ENCODE assay signal across 13 cellular contexts in the genomic region with DNA sequence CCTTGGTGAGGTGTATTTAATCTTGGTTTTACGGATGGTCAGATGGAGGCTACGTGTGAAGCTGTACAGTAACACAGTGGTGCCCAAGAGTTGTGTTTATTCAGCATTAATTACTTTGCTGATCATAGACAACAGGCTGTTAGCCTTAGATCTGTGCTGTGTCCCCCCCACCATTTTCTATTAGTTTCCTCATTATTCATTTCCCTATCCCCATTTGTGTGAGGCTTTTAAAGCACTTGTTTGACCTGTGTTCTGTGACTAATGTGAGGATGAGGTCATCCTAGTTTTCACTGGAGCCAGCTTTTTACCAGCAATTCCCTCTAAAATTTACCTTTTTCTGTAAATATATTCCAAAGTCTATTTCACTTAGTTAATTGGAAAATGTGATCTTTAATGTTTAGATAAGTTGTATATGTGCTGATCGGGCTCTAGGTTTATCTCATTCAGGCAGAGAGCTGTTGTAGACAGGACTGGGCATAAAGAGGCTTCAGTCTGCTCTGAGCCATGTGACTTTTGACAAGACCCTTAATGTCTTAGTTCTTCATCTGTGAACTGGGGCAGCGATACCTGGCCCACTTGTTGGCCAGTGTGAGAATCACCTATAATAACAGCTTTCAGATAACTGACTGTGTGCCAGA. TPM values are rescaled to one million over a fixed set of nuclear protein-coding genes. Genes with fewer than 3 reads are reported as not detected.
DNase-seq lines count a peak whose midpoint lies in the region; ATAC-seq, FAIRE-seq and TF ChIP-seq lines count a peak whose summit lies in the region.
"Had no signal": no experiment of that assay in that cellular context is flagged by ENCODE, and none has a peak within 500 bp of the region (broad histone marks: within the 10 kb centered on the region; RNA-seq: fewer than 3 reads in every experiment).

No MANE protein-coding gene starts in this region.

- peaks cover 48% of the 10 kb centered on the region for H3K36me3 ChIP-seq in CD4-positive, CD25-positive, alpha-beta regulatory T cell (ENCODE audit: control insufficient read depth, insufficient read depth, low read length)
- peaks cover 80% of the 10 kb centered on the region for H3K36me3 ChIP-seq in K562 (ENCODE audit: control insufficient read depth, insufficient read depth, low read length)
- H3K36me3 ChIP-seq in breast epithelium = no peaks in the 10 kb centered on the region

- peak; percentile 35 for FAIRE-seq in K562 (lab: Jason Lieb, UNC)

- H3K79me2 ChIP-seq in K562 (ENCODE audit: control insufficient read depth, insufficient read depth, low read length) = peaks cover 87% of the 10 kb centered on the region

- H3K4me1 Mint-ChIP-seq in CD4-positive, CD25-positive, alpha-beta regulatory T cell = peaks cover 11 to 74% (median 57%) of the 10 kb centered on the region in 4 donors
- H3K4me1 Mint-ChIP-seq in HFFc6 (ENCODE audit: low read depth) (peaks cover 50% of the 10 kb centered on the region), memory B cell (peaks cover 26% of the 10 kb centered on the region)

- no peaks in the 10 kb centered on the region for H3K9me3 ChIP-seq in CD4-positive, CD25-positive, alpha-beta regulatory T cell (ENCODE audit: control insufficient read depth in 2 of 2, low read length in 2 of 2)
- no peaks in the 10 kb centered on the region for H3K9me3 ChIP-seq in K562 (replicated peaks; ENCODE audit: control insufficient read depth, insufficient read depth, low read depth, low read length)
- no peaks in the 10 kb centered on the region for H3K9me3 ChIP-seq in breast epithelium
- H3K9me3 ChIP-seq: suprapubic skin had no signal

- H4K20me1 ChIP-seq in K562 (replicated peaks; ENCODE audit: control insufficient read depth, insufficient read depth, low read length) = peaks cover 17% of the 10 kb centered on the region

- H3K4me2 ChIP-seq in K562 (ENCODE audit: insufficient read depth, low read length) = no peak overlapping the region
- H3K4me2 ChIP-seq: KMS-11 had no signal

- CTCF ChIA-PET in K562 (lab: Yijun Ruan, JAX; ENCODE audit: low intra/inter-chr PET ratio) = no interaction called here

- no peak overlapping the region for H2AFZ ChIP-seq in K562 (ENCODE audit: low read depth, low read length)

- TF ChIP-seq POLR2A in K562 (conservative IDR thresholded peaks at IDR 0.05) (no peak), breast epithelium (IDR thresholded peaks at IDR 0.05) (no peak)

- no peak overlapping the region for H3K9ac ChIP-seq in K562 (ENCODE audit: insufficient read depth in 1 of 2, low read depth in 2 of 2, low read length in 2 of 2)
- H3K9ac ChIP-seq: KMS-11 had no signal

- peak overlapping the region; percentile 24 to 39 (median 39) for H3K27ac Mint-ChIP-seq in CD4-positive, CD25-positive, alpha-beta regulatory T cell
- H3K27ac Mint-ChIP-seq in HFFc6 = peak overlapping the region; percentile 56
- H3K27ac Mint-ChIP-seq in memory B cell = peak overlapping the region; percentile 7

- in situ Hi-C loops in K562 (cut with MboI) = no loop called here

- peaks cover 54% of the 10 kb centered on the region for H3K36me3 Mint-ChIP-seq in CD4-positive, CD25-positive, alpha-beta regulatory T cell
- H3K36me3 Mint-ChIP-seq in HFFc6 (ENCODE audit: low read depth) = peaks cover 26% of the 10 kb centered on the region
- H3K36me3 Mint-ChIP-seq in memory B cell = peaks cover 21% of the 10 kb centered on the region

- TF ChIP-seq CTCF in HFFc6 (IDR thresholded peaks at IDR 0.05) = no peak
- no peak for TF ChIP-seq CTCF in K562 (IDR thresholded peaks at IDR 0.05 in 2 of 3, conservative IDR thresholded peaks at IDR 0.05 in 1 of 3; ENCODE audit: insufficient read depth in 2 of 3, low read depth in 1 of 3, low read length in 3 of 3)
- no peak for TF ChIP-seq CTCF in breast epithelium (IDR thresholded peaks at IDR 0.05)

- H3K9me3 Mint-ChIP-seq in CD4-positive, CD25-positive, alpha-beta regulatory T cell = peaks cover 0 to 2% (median 0%) of the 10 kb centered on the region in 7 donors
- no peaks in the 10 kb centered on the region for H3K9me3 Mint-ChIP-seq in HFFc6
- H3K9me3 Mint-ChIP-seq in memory B cell = no peaks in the 10 kb centered on the region

- DNase-seq in CD4-positive, CD25-positive, alpha-beta regulatory T cell = no peak
- no peak for DNase-seq in HFFc6
- DNase-seq in K562 (ENCODE audit: extremely low read depth in 1 of 4, low spot score in 3 of 4) = no peak
- no peak for DNase-seq in memory B cell (ENCODE audit: low spot score in 2 of 2)
- no peak for DNase-seq in stimulated activated CD4-positive, alpha-beta T cell treated with anti-CD3 and anti-CD28 coated beads, Interleukin-4, amount 100 ng/mL, for 4 hours
- DNase-seq in breast epithelium (ENCODE audit: low spot score in 2 of 2) = no peak
- no peak for DNase-seq in AML-193 (lab: John Stamatoyannopoulos, UW)
- DNase-seq: cerebellar nuclear complex; NCI-H510A; stimulated activated CD4-positive, alpha-beta T cell treated with anti-CD3 and anti-CD28 coated beads, Interleukin-1b, Interleukin-23, amount 100 ng/mL, for 48 hours had no signal

- H3K27me3 ChIP-seq in CD4-positive, CD25-positive, alpha-beta regulatory T cell (ENCODE audit: control insufficient read depth, insufficient read depth, low read length) = no peaks in the 10 kb centered on the region
- H3K27me3 ChIP-seq in K562 (ENCODE audit: control insufficient read depth in 2 of 2, insufficient read depth in 2 of 2, low read length in 2 of 2) (no peaks in the 10 kb centered on the region), breast epithelium (no peaks in the 10 kb centered on the region)
- H3K27me3 ChIP-seq: suprapubic skin had no signal

- POLR2A ChIA-PET in K562 (lab: Yijun Ruan, JAX) = interaction anchor here (0.5 to 1.6 kb wide), 4 partner anchors 8 to 1329 kb away, joined by 3 to 5 read pairs (median 3); a partner anchor contains a TSS

- no peak overlapping the region for H3K4me3 ChIP-seq in CD4-positive, CD25-positive, alpha-beta regulatory T cell (ENCODE audit: low read depth, low read length)
- H3K4me3 ChIP-seq in K562 = no peak overlapping the region
- no peak overlapping the region for H3K4me3 ChIP-seq in breast epithelium
- H3K4me3 ChIP-seq: suprapubic skin had no signal

- H3K27me3 Mint-ChIP-seq in CD4-positive, CD25-positive, alpha-beta regulatory T cell = no peaks in the 10 kb centered on the region
- H3K27me3 Mint-ChIP-seq in HFFc6 (ENCODE audit: insufficient read depth) (no peaks in the 10 kb centered on the region), memory B cell (no peaks in the 10 kb centered on the region)

- H3K27ac ChIP-seq in CD4-positive, CD25-positive, alpha-beta regulatory T cell (ENCODE audit: insufficient read depth, low read length, poor library complexity, severe bottlenecking) = no peak overlapping the region
- H3K27ac ChIP-seq in K562 (ENCODE audit: extremely low read depth, low read depth, low read length) = no peak overlapping the region
- no peak overlapping the region for H3K27ac ChIP-seq in breast epithelium
- H3K27ac ChIP-seq: KMS-11 had no signal

- no peak for ATAC-seq in CD4-positive, CD25-positive, alpha-beta regulatory T cell (ENCODE audit: low read depth in 2 of 2)
- ATAC-seq in K562 (no peak), memory B cell (ENCODE audit: low read depth) (no peak), GM18873 (IDR thresholded peaks at IDR 0.05; ENCODE audit: low FRiP score, unreplicated experiment) (no peak)

- intact Hi-C loops in K562 (cut with micrococcal nuclease) (no loop called here), breast epithelium (cut with DNase I; ENCODE audit: low total_unique reads) (no loop called here)

- H3K9me1 ChIP-seq in K562 (ENCODE audit: control insufficient read depth, insufficient read depth, low read length) = no peaks in the 10 kb centered on the region

- TSS peak; percentile 11 for BruUV-seq in K562 (replicated peaks; lab: Mats Ljungman, UMichigan)

- no peak for TF ChIP-seq EP300 in K562 (IDR thresholded peaks at IDR 0.05; ENCODE audit: low read length)

- 91% methylated on average over 4 of the region's 4 CpGs for WGBS in K562 (ENCODE audit: insufficient coverage, low coverage, missing lambda C conversion rate)

- H3K4me3 Mint-ChIP-seq in CD4-positive, CD25-positive, alpha-beta regulatory T cell = peak overlapping the region in 2 of 4 donors; percentile 38 to 69
- H3K4me3 Mint-ChIP-seq in HFFc6 (peak overlapping the region; percentile 39; the same call in 1 of the 2 replicates), memory B cell (no peak overlapping the region)

- TF ChIP-seq RAD21 in K562 (CRISPR knock-in tag; conservative IDR thresholded peaks at IDR 0.05 in 1 of 2, IDR thresholded peaks at IDR 0.05 in 1 of 2) = no peak

- H3K4me1 ChIP-seq in CD4-positive, CD25-positive, alpha-beta regulatory T cell (ENCODE audit: control insufficient read depth, insufficient read depth, low read length, poor library complexity, severe bottlenecking) = peaks cover 17% of the 10 kb centered on the region
- peaks cover 3 to 7% of the 10 kb centered on the region in 2 experiments; a peak in 4 of 5 replicates for H3K4me1 ChIP-seq in K562 (replicated peaks in 1 of 2; ENCODE audit: control insufficient read depth in 2 of 2, insufficient read depth in 2 of 2, low read length in 2 of 2)
- H3K4me1 ChIP-seq in breast epithelium = no peaks in the 10 kb centered on the region

RNA-seq across cellular contexts. Expression of a gene that starts 8.4 kb away (rescaled TPM):
- total RNA-seq in CD4-positive, CD25-positive, alpha-beta regulatory T cell = 114 TPM
- polyA plus RNA-seq in CD4-positive, CD25-positive, alpha-beta regulatory T cell = 10 to 100 TPM; 81.3 to 99.4 (median 92.6) TPM
- total RNA-seq in HFFc6 (2021; fragmentation: NEBNext Ultra II Directional; extraction: Animal tissue kit (Norgen Biotek cat#: 25700)) = 100 to 1,000 TPM; 125 to 152 (median 144) TPM
- 21.7 and 45.2 TPM in 2 replicates for total RNA-seq in K562 (2011; cell fraction: chromatin; rRNA removed; ENCODE audit: low replicate concordance)
- total RNA-seq in K562 (2011; cell fraction: nucleolus; rRNA removed) = 18.0 and 18.8 TPM in 2 replicates
- 37.0 and 46.5 TPM in 2 replicates for total RNA-seq in K562 (2011; cell fraction: nucleoplasm; rRNA removed)
- total RNA-seq in K562 (2014; rRNA removed) = 94.4 and 103 TPM in 2 replicates
- total RNA-seq in K562 (2014; rRNA removed; fragmentation: Illumina TruSeq; extraction: Trizol) = 112 and 120 TPM in 2 replicates
- 93.4 and 95.0 TPM in 2 replicates for total RNA-seq in K562 (2015; rRNA removed; fragmentation: Illumina TruSeq; extraction: Trizol)
- total RNA-seq in K562 (2021) = 136 and 145 TPM in 2 replicates
- 90.6 and 132 TPM in 2 replicates for polyA plus RNA-seq in K562 (2011; rRNA removed)
- polyA plus RNA-seq in K562 (2011; cell fraction: cytosol; rRNA removed) = 41.3 and 89.8 TPM in 2 replicates
- polyA plus RNA-seq in K562 (2011; cell fraction: nucleus; rRNA removed) = 17.6 and 28.5 TPM in 2 replicates
- 123 and 150 TPM in 2 replicates for polyA plus RNA-seq in K562 (2012)
- polyA plus RNA-seq in K562 (2014; fragmentation: Illumina TruSeq; extraction: Trizol) = 141 and 159 TPM in 2 replicates
- 100 to 1,000 TPM; 159 to 203 TPM for polyA plus RNA-seq in K562 (2014; fragmentation: Nextera tagmentation; extraction: Ambion mirVana)
- 137 and 141 TPM in 2 replicates for polyA plus RNA-seq in K562 (2014; rRNA removed)
- polyA minus RNA-seq in K562 (2011; rRNA and poly(A)+ RNA removed) = 123 and 131 TPM in 2 replicates
- 52.6 and 59.4 TPM in 2 replicates for polyA minus RNA-seq in K562 (2011; cell fraction: cytosol; rRNA and poly(A)+ RNA removed)
- 12.0 and 22.7 TPM in 2 replicates for polyA minus RNA-seq in K562 (2011; cell fraction: nucleus; rRNA and poly(A)+ RNA removed)
- total RNA-seq in breast epithelium = 10 to 100 TPM; 70.4 to 85.9 (median 78.0) TPM

RNA-seq across cellular contexts. Expression of a gene that starts 30.6 kb away (rescaled TPM):
- 1.2 TPM for total RNA-seq in CD4-positive, CD25-positive, alpha-beta regulatory T cell
- polyA plus RNA-seq in CD4-positive, CD25-positive, alpha-beta regulatory T cell = not detected
- not detected for total RNA-seq in HFFc6 (2021; fragmentation: NEBNext Ultra II Directional; extraction: Animal tissue kit (Norgen Biotek cat#: 25700))
- total RNA-seq in K562 (2011; cell fraction: chromatin; rRNA removed; ENCODE audit: low replicate concordance) = 0.67 and 2.2 TPM in 2 replicates
- total RNA-seq in K562 (2011; cell fraction: nucleolus; rRNA removed) = 0.13 and 1.5 TPM in 2 replicates
- 1.8 and 1.9 TPM in 2 replicates for total RNA-seq in K562 (2011; cell fraction: nucleoplasm; rRNA removed)
- total RNA-seq in K562 (2014; rRNA removed) (not detected in 2 replicates), K562 (2014; rRNA removed; fragmentation: Illumina TruSeq; extraction: Trizol) (0.11 TPM in 1 of 2 replicates, not detected in the other), K562 (2015; rRNA removed; fragmentation: Illumina TruSeq; extraction: Trizol) (0.19 TPM in 1 of 2 replicates, not detected in the other), K562 (2021) (not detected in 2 replicates), breast epithelium (under 1 TPM in 1 of 3 donors, not detected in 2; 0.32 TPM)
- polyA plus RNA-seq in K562 (2011; rRNA removed) (0.16 and 0.18 TPM in 2 replicates), K562 (2014; fragmentation: Illumina TruSeq; extraction: Trizol) (0.03 TPM in 1 of 2 replicates, not detected in the other), K562 (2014; fragmentation: Nextera tagmentation; extraction: Ambion mirVana) (not detected), K562 (2014; rRNA removed) (0.03 TPM in 1 of 2 replicates, not detected in the other)
- polyA plus RNA-seq in K562 (2011; cell fraction: cytosol; rRNA removed) = 0.01 and 0.09 TPM in 2 replicates
- polyA plus RNA-seq in K562 (2011; cell fraction: nucleus; rRNA removed) = 0.74 and 0.76 TPM in 2 replicates
- polyA plus RNA-seq in K562 (2012) = 0.08 and 0.22 TPM in 2 replicates
- polyA minus RNA-seq in K562 (2011; rRNA and poly(A)+ RNA removed) = 0.98 TPM in 1 of 2 replicates, not detected in the other
- polyA minus RNA-seq in K562 (2011; cell fraction: cytosol; rRNA and poly(A)+ RNA removed) = not detected in 2 replicates
- 0.22 TPM in 1 of 2 replicates, not detected in the other for polyA minus RNA-seq in K562 (2011; cell fraction: nucleus; rRNA and poly(A)+ RNA removed)
